Comparison of ENCODE assay signal across 12 cellular contexts in genomic region chr5:172407861-172408260, GRCh38. TPM values are rescaled to one million over a fixed set of nuclear protein-coding genes. Genes with fewer than 3 reads are reported as not detected.
DNase-seq lines count a peak whose midpoint lies in the region; TF ChIP-seq lines count a peak whose summit lies in the region.
"Had no signal": no experiment of that assay in that cellular context is flagged by ENCODE, and none has a peak within 500 bp of the region (broad histone marks: within the 10 kb centered on the region; RNA-seq: fewer than 3 reads in every experiment).

No MANE protein-coding gene starts in this region.

- no peak for TF ChIP-seq POLR2A in stomach (IDR thresholded peaks at IDR 0.05)
- no peak for TF ChIP-seq POLR2A in lower leg skin (IDR thresholded peaks at IDR 0.05)

- H3K27ac ChIP-seq in hepatocyte (peak overlapping the region; percentile 47), stomach (peak overlapping the region in 3 of 5 donors; percentile 52 to 78 (median 54))

- peaks cover 9% of the 10 kb centered on the region for H3K79me2 ChIP-seq in hepatocyte

- no peaks in the 10 kb centered on the region for H4K20me1 ChIP-seq in hepatocyte (ENCODE audit: insufficient read depth, poor library complexity, severe bottlenecking)

- intact Hi-C loops in stomach (cut with DNase I; ENCODE audit: low total_unique reads) (no loop called here), lower leg skin (cut with DNase I; ENCODE audit: low total_unique reads) (no loop called here)

- H3K27me3 ChIP-seq in hepatocyte, result no peaks in the 10 kb centered on the region
- H3K27me3 ChIP-seq in stomach, result no peaks in the 10 kb centered on the region

- no peaks in the 10 kb centered on the region for H3K9me2 ChIP-seq in hepatocyte (replicated peaks; ENCODE audit: insufficient read depth)

- WGBS in hepatocyte (ENCODE audit: low lambda C conversion rate, missing lambda C conversion rate), result 81% methylated on average over 8 of the region's 8 CpGs
- WGBS in stomach, 5 donors, result 71 to 84% (median 79%) methylated on average over 8 of the region's 8 CpGs
- WGBS in lower leg skin, 2 donors, result 38 to 41% methylated on average over 8 of the region's 8 CpGs

- H3K4me3 ChIP-seq in astrocyte of the cerebellum (ENCODE audit: low read depth, low read length), result no peak overlapping the region
- H3K4me3 ChIP-seq in hepatocyte, result no peak overlapping the region
- no peak overlapping the region for H3K4me3 ChIP-seq in stomach
- H3K4me3 ChIP-seq in lower leg skin (ENCODE audit: low read depth, poor library complexity, severe bottlenecking), result no peak overlapping the region
- H3K4me3 ChIP-seq: K562 had no signal

- in situ Hi-C loops in astrocyte of the cerebellum (cut with HindIII; ENCODE audit: low sequenced_read_pairs), result no loop called here

- no peaks in the 10 kb centered on the region for H3K36me3 ChIP-seq in hepatocyte (replicated peaks; ENCODE audit: insufficient read depth, low read depth)
- H3K36me3 ChIP-seq in stomach, result peaks cover 6 to 28% (median 20%) of the 10 kb centered on the region in 4 donors

- H2AFZ ChIP-seq in hepatocyte, result no peak overlapping the region

- TF ChIP-seq CTCF in astrocyte of the cerebellum (IDR thresholded peaks at IDR 0.05; ENCODE audit: low read depth, low read length, missing control alignments), result no peak
- TF ChIP-seq CTCF in hepatocyte (IDR thresholded peaks at IDR 0.05; ENCODE audit: poor library complexity), result no peak
- no peak for TF ChIP-seq CTCF in stomach (IDR thresholded peaks at IDR 0.05)
- no peak for TF ChIP-seq CTCF in lower leg skin (IDR thresholded peaks at IDR 0.05)

- no peak overlapping the region for H3K4me2 ChIP-seq in hepatocyte

- peak; percentile 39 for DNase-seq in H4 (ENCODE audit: low spot score)
- DNase-seq in astrocyte of the cerebellum (ENCODE audit: low read depth), result peak; percentile 78
- no peak for DNase-seq in hepatocyte (ENCODE audit: low spot score)
- no peak for DNase-seq in stomach
- DNase-seq in COLO668 (lab: John Stamatoyannopoulos, UW; ENCODE audit: unreplicated experiment), result no peak
- DNase-seq in lower leg skin (ENCODE audit: low spot score in 2 of 2), result no peak
- DNase-seq in cerebellar nuclear complex (lab: John Stamatoyannopoulos, UW), result no peak
- DNase-seq in NCI-H510A treated with DMSO at 0.1 percent for 48 hours (lab: John Stamatoyannopoulos, UW), result no peak
- DNase-seq: effector memory CD8-positive, alpha-beta T cell; naive B cell; NCI-H2081 treated with DMSO at 0.1 percent for 48 hours had no signal

- no peak for TF ChIP-seq EP300 in stomach (IDR thresholded peaks at IDR 0.05)

- H3K4me1 ChIP-seq in hepatocyte (ENCODE audit: insufficient read depth) (peaks cover 26% of the 10 kb centered on the region), stomach (peaks cover 7 to 72% (median 44%) of the 10 kb centered on the region in 4 donors)

- H3K9me3 ChIP-seq in hepatocyte (ENCODE audit: low read depth), result no peaks in the 10 kb centered on the region
- H3K9me3 ChIP-seq in stomach, result no peaks in the 10 kb centered on the region

RNA-seq across cellular contexts. Expression of gene SH3PXD2B, which starts 46.5 kb away (rescaled TPM):
- 7.7 and 9.4 TPM in 2 replicates for total RNA-seq in H4 (2014; rRNA removed; shearing (Covaris generic))
- 23.0 and 28.5 TPM in 2 replicates for total RNA-seq in hepatocyte
- polyA plus RNA-seq in hepatocyte, result 27.8 and 33.5 TPM in 2 replicates
- total RNA-seq in stomach, result 10 to 100 TPM in 4 of 5 donors, 1 to 10 TPM in 1; 7.2 to 63.0 (median 35.1) TPM
- polyA plus RNA-seq in stomach, result 10 to 100 TPM in 1 of 3 donors, 1 to 10 TPM in 2; 6.7 to 15.8 (median 7.4) TPM
- 10 to 100 TPM; 13.5 to 43.5 (median 28.1) TPM for total RNA-seq in lower leg skin

Comparison
In these comparisons a context has a peak if more than half of its experiments do, and no peak if none do; other contexts are left out.
1. DNase-seq: peak in H4 (single experiment) and astrocyte of the cerebellum (single experiment); none in hepatocyte (single experiment), stomach (single experiment), COLO668 (single experiment), lower leg skin (0 of 2), cerebellar nuclear complex (0 of 2) and NCI-H510A treated with DMSO at 0.1 percent for 48 hours (single experiment).